In genomic region chr1:180909005-180909414, GRCh38 we compare ENCODE assay signal across 12 cellular contexts.
A peak's percentile ranks its signal among the peaks of the same experiment; 100 is the strongest.
DNase-seq lines count a peak whose midpoint lies in the region; ATAC-seq, FAIRE-seq and TF ChIP-seq lines count a peak whose summit lies in the region.
"Had no signal": no experiment of that assay in that cellular context is flagged by ENCODE, and none has a peak within 500 bp of the region (broad histone marks: within the 10 kb centered on the region; RNA-seq: fewer than 3 reads in every experiment).

No MANE protein-coding gene starts in this region.

- no peak for TF ChIP-seq CTCF in GM12864 (IDR thresholded peaks at IDR 0.05; ENCODE audit: low read depth, low read length, missing control alignments)

- ATAC-seq in GM19043 (IDR thresholded peaks at IDR 0.05; ENCODE audit: low read depth, unreplicated experiment): peak; percentile 30
- peak; percentile 31 for ATAC-seq in HG02678 (IDR thresholded peaks at IDR 0.05; ENCODE audit: unreplicated experiment)
- peak; percentile 37 for ATAC-seq in HG03571 (IDR thresholded peaks at IDR 0.05; ENCODE audit: unreplicated experiment)
- no peak for ATAC-seq in GM21360 (IDR thresholded peaks at IDR 0.05; ENCODE audit: unreplicated experiment)

- DNase-seq in GM12864 (ENCODE audit: low read depth): peak; percentile 8
- DNase-seq in HTR-8/SVneo (ENCODE audit: insufficient read length, low spot score): no peak
- DNase-seq in activated CD4-positive, alpha-beta T cell treated with anti-CD3 and anti-CD28 coated beads, Interleukin-2, amount 50 U/mL, for 48 hours: no peak
- no peak for DNase-seq in islet precursor cell
- DNase-seq: immature natural killer cell, small intestine had no signal

- FAIRE-seq in HTR-8/SVneo (lab: Jason Lieb, UNC): no peak
- FAIRE-seq: small intestine had no signal

- H3K4me3 ChIP-seq in GM12864 (ENCODE audit: low read depth, low read length): no peak overlapping the region
- H3K4me3 ChIP-seq: cardiac muscle cell, Peyer's patch had no signal
